In the genomic region with DNA sequence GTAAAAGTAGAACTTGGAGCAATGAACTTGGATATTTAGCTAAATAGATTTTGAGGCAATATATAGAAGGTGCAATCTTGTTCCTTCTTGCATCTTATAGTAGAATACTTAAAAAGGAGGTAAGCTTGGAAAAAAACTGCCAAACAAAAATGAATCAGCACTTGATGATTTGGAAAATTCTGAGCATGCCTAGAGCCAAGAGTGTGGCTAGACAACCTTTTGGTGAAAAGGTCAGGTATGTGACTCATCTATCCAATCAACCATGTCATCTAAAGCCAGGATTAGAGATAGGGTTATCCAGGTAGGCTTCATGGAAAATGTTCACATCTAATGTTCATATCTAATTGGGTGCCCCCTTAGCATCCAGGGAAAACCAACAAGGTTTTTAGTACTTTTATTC, we compare ENCODE assay signal across 23 cellular contexts.
A peak's percentile ranks its signal among the peaks of the same experiment; 100 is the strongest.
DNase-seq lines count a peak whose midpoint lies in the region; ATAC-seq and TF ChIP-seq lines count a peak whose summit lies in the region.
"Had no signal": no experiment of that assay in that cellular context is flagged by ENCODE, and none has a peak within 500 bp of the region (broad histone marks: within the 10 kb centered on the region; RNA-seq: fewer than 3 reads in every experiment).

No MANE protein-coding gene starts in this region.

- DNase-seq in mammary epithelial cell (peak; percentile 20), MCF 10A (ENCODE audit: unreplicated experiment) (no peak), RPMI7951 (ENCODE audit: low read depth) (peak; percentile 3), kidney tubule cell (ENCODE audit: low spot score) (peak; percentile 43), D341Med (ENCODE audit: low spot score) (no peak), NCI-H524 treated with DMSO at 0.1 percent for 48 hours (lab: John Stamatoyannopoulos, UW) (no peak)
- DNase-seq: BE2C; Caco-2; CD4-positive, alpha-beta T cell; DMS79; HCEC 1CT; Kasumi-1; NCI-H1092 treated with DMSO at 0.1 percent for 48 hours; NCI-H1694; NCI-H2081 treated with DMSO at 0.1 percent for 48 hours; NCI-H774; OCI-M1; RPMI8226; SIG-M5; T-helper 1 cell had no signal

- BruUV-seq in mammary epithelial cell (replicated peaks; lab: Mats Ljungman, UMichigan) (no TSS peak), MCF 10A (replicated peaks; lab: Mats Ljungman, UMichigan) (no TSS peak)

- no peak overlapping the region for H3K9ac ChIP-seq in mammary epithelial cell (ENCODE audit: insufficient read depth, low read length)

- POLR2A ChIA-PET in MCF 10A (lab: Yijun Ruan, JAX) = no interaction called here

- H3K4me1 ChIP-seq in mammary epithelial cell (ENCODE audit: insufficient read depth, low read length) = no peaks in the 10 kb centered on the region
- H3K4me1 ChIP-seq: Caco-2 had no signal

- H3K4me2 ChIP-seq in mammary epithelial cell (ENCODE audit: insufficient read depth, low read depth, low read length) = no peak overlapping the region

- dilution Hi-C loops in mammary epithelial cell (cut with HindIII; ENCODE audit: low sequenced_read_pairs) = no loop called here

- H3K9me3 ChIP-seq in mammary epithelial cell (replicated peaks; ENCODE audit: insufficient read depth, low read length) = no peaks in the 10 kb centered on the region
- H3K9me3 ChIP-seq: BE2C, Caco-2 had no signal

- no peaks in the 10 kb centered on the region for H3K4me1 Mint-ChIP-seq in MCF 10A (ENCODE audit: insufficient read depth, unreplicated experiment)

- in situ Hi-C loops in mammary epithelial cell (cut with MboI; ENCODE audit: low sequenced_read_pairs in 2 of 2) = no loop called here

- TF ChIP-seq CTCF in mammary epithelial cell (conservative IDR thresholded peaks at IDR 0.05 in 1 of 2, IDR thresholded peaks at IDR 0.05 in 1 of 2; ENCODE audit: extremely low read depth in 1 of 2, insufficient read depth in 1 of 2, low read depth in 1 of 2, low read length in 2 of 2) (no peak), MCF 10A (IDR thresholded peaks at IDR 0.05; ENCODE audit: unreplicated experiment) (no peak)

- H3K36me3 ChIP-seq in mammary epithelial cell (ENCODE audit: insufficient read depth, low read length) = no peaks in the 10 kb centered on the region
- H3K36me3 ChIP-seq: BE2C had no signal

- no peak overlapping the region for H3K4me3 Mint-ChIP-seq in MCF 10A (ENCODE audit: unreplicated experiment)
- H3K4me3 Mint-ChIP-seq: CD4-positive, alpha-beta T cell had no signal

- H3K79me2 ChIP-seq in mammary epithelial cell (ENCODE audit: insufficient read depth, low read length) = no peaks in the 10 kb centered on the region

- no peaks in the 10 kb centered on the region for H3K9me3 Mint-ChIP-seq in MCF 10A (ENCODE audit: unreplicated experiment)

- no peaks in the 10 kb centered on the region for H3K27me3 ChIP-seq in mammary epithelial cell (ENCODE audit: insufficient read depth, low read length)
- H3K27me3 ChIP-seq: BE2C had no signal

- H3K4me3 ChIP-seq in mammary epithelial cell (replicated peaks in 1 of 3; ENCODE audit: insufficient read depth in 1 of 3, low read depth in 2 of 3, low read length in 3 of 3) = no peak overlapping the region

- ATAC-seq in GM18870 (IDR thresholded peaks at IDR 0.05; ENCODE audit: unreplicated experiment) (no peak), GM18858 (IDR thresholded peaks at IDR 0.05; ENCODE audit: unreplicated experiment) (no peak)

- no peaks in the 10 kb centered on the region for H3K36me3 Mint-ChIP-seq in MCF 10A (ENCODE audit: insufficient read depth, unreplicated experiment)

- no peaks in the 10 kb centered on the region for H3K27me3 Mint-ChIP-seq in MCF 10A (ENCODE audit: insufficient read depth, unreplicated experiment)
- H3K27me3 Mint-ChIP-seq: CD4-positive, alpha-beta T cell had no signal

- CTCF ChIA-PET in mammary epithelial cell (lab: Charles Lee; ENCODE audit: low non-redundant PET) (no interaction called here), MCF 10A (lab: Yijun Ruan, JAX) (no interaction called here)

- H4K20me1 ChIP-seq in mammary epithelial cell (ENCODE audit: insufficient read depth, low read length) = no peaks in the 10 kb centered on the region

- no peak overlapping the region for H2AFZ ChIP-seq in mammary epithelial cell (ENCODE audit: low read depth, low read length)

- H3K27ac Mint-ChIP-seq in MCF 10A (ENCODE audit: low read depth, unreplicated experiment) = no peak overlapping the region
- H3K27ac Mint-ChIP-seq: CD4-positive, alpha-beta T cell had no signal

- intact Hi-C loops in mammary epithelial cell (cut with micrococcal nuclease) = no loop called here
- intact Hi-C loops in MCF 10A (cut with micrococcal nuclease) = no loop called here

- H3K27ac ChIP-seq in mammary epithelial cell (ENCODE audit: insufficient read depth, low read depth, low read length) = no peak overlapping the region
- H3K27ac ChIP-seq: 22Rv1 had no signal

Comparison
In these comparisons a context has a peak if more than half of its experiments do, and no peak if none do; other contexts are left out.
1. DNase-seq: peak in mammary epithelial cell (single experiment), RPMI7951 (single experiment) and kidney tubule cell (single experiment); none in MCF 10A (single experiment), D341Med (single experiment) and NCI-H524 treated with DMSO at 0.1 percent for 48 hours (single experiment).